ENCODE assay signal across 1 cellular context in the genomic region with DNA sequence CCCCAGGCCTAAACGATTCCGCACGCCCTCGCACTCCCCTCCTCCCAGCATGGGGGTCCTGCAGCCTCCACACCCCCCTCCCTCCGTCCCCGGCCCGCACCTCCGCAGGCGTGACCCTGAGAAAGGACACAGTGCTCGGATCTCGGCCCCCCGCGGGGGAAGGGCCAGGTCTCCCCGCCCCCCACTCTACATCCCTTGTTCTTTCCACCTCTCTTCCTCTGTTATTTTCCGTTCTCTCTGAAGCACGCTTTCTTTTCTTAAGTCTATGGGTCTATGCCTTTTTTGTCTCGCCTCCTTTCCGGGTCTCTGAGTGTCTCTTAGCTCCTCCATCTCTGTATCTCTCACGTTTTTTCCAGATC.
TF ChIP-seq lines count a peak whose summit lies in the region.

No MANE protein-coding gene starts in this region.

TF ChIP-seq in HepG2, 621 proteins besides CTCF, POLR2A, EP300 and RAD21 (continues in another document):
- TF ChIP-seq TAF1 (CRISPR knock-in tag; IDR thresholded peaks at IDR 0.05): no peak
- TF ChIP-seq, protein P1, sequence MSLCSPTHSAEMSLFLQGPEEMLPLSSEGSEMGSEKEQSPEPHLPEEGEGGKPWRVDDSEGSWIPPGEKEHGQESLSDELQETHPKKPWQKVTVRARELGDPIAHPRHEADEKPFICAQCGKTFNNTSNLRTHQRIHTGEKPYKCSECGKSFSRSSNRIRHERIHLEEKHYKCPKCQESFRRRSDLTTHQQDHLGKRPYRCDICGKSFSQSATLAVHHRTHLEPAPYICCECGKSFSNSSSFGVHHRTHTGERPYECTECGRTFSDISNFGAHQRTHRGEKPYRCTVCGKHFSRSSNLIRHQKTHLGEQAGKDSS (CRISPR knock-in tag; IDR thresholded peaks at IDR 0.05; ENCODE audit: borderline replicate concordance, low read depth): no peak
- TF ChIP-seq STAG1 (CRISPR knock-in tag; IDR thresholded peaks at IDR 0.05): no peak
- TF ChIP-seq ZNF124 (CRISPR knock-in tag; IDR thresholded peaks at IDR 0.05): 0 out of 2 replicates have a peak, but pooled peaks have one; percentile 8
- no peak for TF ChIP-seq ZFYVE20 (CRISPR knock-in tag; IDR thresholded peaks at IDR 0.05; ENCODE audit: borderline replicate concordance, low read depth)
- TF ChIP-seq ZNF451 (CRISPR knock-in tag; IDR thresholded peaks at IDR 0.05): no peak
- TF ChIP-seq ZNF121 (CRISPR knock-in tag; IDR thresholded peaks at IDR 0.05): no peak
- 0 out of 2 replicates have a peak, but pooled peaks have one; percentile 20 for TF ChIP-seq ZNF839 (CRISPR knock-in tag; IDR thresholded peaks at IDR 0.05; ENCODE audit: borderline replicate concordance)
- no peak for TF ChIP-seq ZIK1 (CRISPR knock-in tag; IDR thresholded peaks at IDR 0.05; ENCODE audit: borderline replicate concordance, low read depth)
- TF ChIP-seq, protein P2, sequence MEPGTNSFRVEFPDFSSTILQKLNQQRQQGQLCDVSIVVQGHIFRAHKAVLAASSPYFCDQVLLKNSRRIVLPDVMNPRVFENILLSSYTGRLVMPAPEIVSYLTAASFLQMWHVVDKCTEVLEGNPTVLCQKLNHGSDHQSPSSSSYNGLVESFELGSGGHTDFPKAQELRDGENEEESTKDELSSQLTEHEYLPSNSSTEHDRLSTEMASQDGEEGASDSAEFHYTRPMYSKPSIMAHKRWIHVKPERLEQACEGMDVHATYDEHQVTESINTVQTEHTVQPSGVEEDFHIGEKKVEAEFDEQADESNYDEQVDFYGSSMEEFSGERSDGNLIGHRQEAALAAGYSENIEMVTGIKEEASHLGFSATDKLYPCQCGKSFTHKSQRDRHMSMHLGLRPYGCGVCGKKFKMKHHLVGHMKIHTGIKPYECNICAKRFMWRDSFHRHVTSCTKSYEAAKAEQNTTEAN (CRISPR knock-in tag; conservative IDR thresholded peaks at IDR 0.05): no peak
- TF ChIP-seq SSRP1 (CRISPR knock-in tag; IDR thresholded peaks at IDR 0.05): no peak
- TF ChIP-seq NCOA1 (CRISPR knock-in tag; IDR thresholded peaks at IDR 0.05): no peak
- TF ChIP-seq MYC (CRISPR knock-in tag; IDR thresholded peaks at IDR 0.05; ENCODE audit: borderline replicate concordance): no peak
- no peak for TF ChIP-seq ZNF138 (CRISPR knock-in tag; IDR thresholded peaks at IDR 0.05; ENCODE audit: low read depth)
- TF ChIP-seq, protein P3, sequence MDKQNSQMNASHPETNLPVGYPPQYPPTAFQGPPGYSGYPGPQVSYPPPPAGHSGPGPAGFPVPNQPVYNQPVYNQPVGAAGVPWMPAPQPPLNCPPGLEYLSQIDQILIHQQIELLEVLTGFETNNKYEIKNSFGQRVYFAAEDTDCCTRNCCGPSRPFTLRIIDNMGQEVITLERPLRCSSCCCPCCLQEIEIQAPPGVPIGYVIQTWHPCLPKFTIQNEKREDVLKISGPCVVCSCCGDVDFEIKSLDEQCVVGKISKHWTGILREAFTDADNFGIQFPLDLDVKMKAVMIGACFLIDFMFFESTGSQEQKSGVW (CRISPR knock-in tag; IDR thresholded peaks at IDR 0.05; ENCODE audit: borderline replicate concordance): no peak
- no peak for TF ChIP-seq FOXO1 (CRISPR knock-in tag; IDR thresholded peaks at IDR 0.05)
- no peak for TF ChIP-seq NFYB (CRISPR knock-in tag; IDR thresholded peaks at IDR 0.05)
- TF ChIP-seq IKZF1 (IDR thresholded peaks at IDR 0.05): no peak
- TF ChIP-seq, protein P4, sequence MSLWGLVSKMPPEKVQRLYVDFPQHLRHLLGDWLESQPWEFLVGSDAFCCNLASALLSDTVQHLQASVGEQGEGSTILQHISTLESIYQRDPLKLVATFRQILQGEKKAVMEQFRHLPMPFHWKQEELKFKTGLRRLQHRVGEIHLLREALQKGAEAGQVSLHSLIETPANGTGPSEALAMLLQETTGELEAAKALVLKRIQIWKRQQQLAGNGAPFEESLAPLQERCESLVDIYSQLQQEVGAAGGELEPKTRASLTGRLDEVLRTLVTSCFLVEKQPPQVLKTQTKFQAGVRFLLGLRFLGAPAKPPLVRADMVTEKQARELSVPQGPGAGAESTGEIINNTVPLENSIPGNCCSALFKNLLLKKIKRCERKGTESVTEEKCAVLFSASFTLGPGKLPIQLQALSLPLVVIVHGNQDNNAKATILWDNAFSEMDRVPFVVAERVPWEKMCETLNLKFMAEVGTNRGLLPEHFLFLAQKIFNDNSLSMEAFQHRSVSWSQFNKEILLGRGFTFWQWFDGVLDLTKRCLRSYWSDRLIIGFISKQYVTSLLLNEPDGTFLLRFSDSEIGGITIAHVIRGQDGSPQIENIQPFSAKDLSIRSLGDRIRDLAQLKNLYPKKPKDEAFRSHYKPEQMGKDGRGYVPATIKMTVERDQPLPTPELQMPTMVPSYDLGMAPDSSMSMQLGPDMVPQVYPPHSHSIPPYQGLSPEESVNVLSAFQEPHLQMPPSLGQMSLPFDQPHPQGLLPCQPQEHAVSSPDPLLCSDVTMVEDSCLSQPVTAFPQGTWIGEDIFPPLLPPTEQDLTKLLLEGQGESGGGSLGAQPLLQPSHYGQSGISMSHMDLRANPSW (CRISPR knock-in tag; IDR thresholded peaks at IDR 0.05; ENCODE audit: borderline replicate concordance): no peak
- TF ChIP-seq, protein P5, sequence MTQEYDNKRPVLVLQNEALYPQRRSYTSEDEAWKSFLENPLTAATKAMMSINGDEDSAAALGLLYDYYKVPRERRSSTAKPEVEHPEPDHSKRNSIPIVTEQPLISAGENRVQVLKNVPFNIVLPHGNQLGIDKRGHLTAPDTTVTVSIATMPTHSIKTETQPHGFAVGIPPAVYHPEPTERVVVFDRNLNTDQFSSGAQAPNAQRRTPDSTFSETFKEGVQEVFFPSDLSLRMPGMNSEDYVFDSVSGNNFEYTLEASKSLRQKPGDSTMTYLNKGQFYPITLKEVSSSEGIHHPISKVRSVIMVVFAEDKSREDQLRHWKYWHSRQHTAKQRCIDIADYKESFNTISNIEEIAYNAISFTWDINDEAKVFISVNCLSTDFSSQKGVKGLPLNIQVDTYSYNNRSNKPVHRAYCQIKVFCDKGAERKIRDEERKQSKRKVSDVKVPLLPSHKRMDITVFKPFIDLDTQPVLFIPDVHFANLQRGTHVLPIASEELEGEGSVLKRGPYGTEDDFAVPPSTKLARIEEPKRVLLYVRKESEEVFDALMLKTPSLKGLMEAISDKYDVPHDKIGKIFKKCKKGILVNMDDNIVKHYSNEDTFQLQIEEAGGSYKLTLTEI (CRISPR knock-in tag; conservative IDR thresholded peaks at IDR 0.05): no peak
- TF ChIP-seq LCORL (IDR thresholded peaks at IDR 0.05): no peak
- no peak for TF ChIP-seq LCORL (CRISPR knock-in tag; IDR thresholded peaks at IDR 0.05)
- TF ChIP-seq THYN1 (CRISPR knock-in tag; IDR thresholded peaks at IDR 0.05; ENCODE audit: borderline replicate concordance, low read depth): no peak
- no peak for TF ChIP-seq ZEB1 (IDR thresholded peaks at IDR 0.05; ENCODE audit: insufficient replicate concordance, low read depth)
- TF ChIP-seq CENPT (CRISPR knock-in tag; IDR thresholded peaks at IDR 0.05; ENCODE audit: low read depth): no peak
- no peak for TF ChIP-seq CHD2 (IDR thresholded peaks at IDR 0.05; ENCODE audit: low read depth, low read length)
- no peak for TF ChIP-seq FOXM1 (CRISPR knock-in tag; IDR thresholded peaks at IDR 0.05)
- TF ChIP-seq, protein P6, sequence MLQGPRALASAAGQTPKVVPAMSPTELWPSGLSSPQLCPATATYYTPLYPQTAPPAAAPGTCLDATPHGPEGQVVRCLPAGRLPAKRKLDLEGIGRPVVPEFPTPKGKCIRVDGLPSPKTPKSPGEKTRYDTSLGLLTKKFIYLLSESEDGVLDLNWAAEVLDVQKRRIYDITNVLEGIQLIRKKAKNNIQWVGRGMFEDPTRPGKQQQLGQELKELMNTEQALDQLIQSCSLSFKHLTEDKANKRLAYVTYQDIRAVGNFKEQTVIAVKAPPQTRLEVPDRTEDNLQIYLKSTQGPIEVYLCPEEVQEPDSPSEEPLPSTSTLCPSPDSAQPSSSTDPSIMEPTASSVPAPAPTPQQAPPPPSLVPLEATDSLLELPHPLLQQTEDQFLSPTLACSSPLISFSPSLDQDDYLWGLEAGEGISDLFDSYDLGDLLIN (CRISPR knock-in tag; IDR thresholded peaks at IDR 0.05; ENCODE audit: borderline replicate concordance): no peak
- no peak for TF ChIP-seq ZNF614 (CRISPR knock-in tag; IDR thresholded peaks at IDR 0.05; ENCODE audit: borderline replicate concordance)
- TF ChIP-seq GATAD2A (CRISPR knock-in tag; IDR thresholded peaks at IDR 0.05): 0 out of 2 replicates have a peak, but pooled peaks have one; percentile 6
- no peak for TF ChIP-seq MZF1 (CRISPR knock-in tag; IDR thresholded peaks at IDR 0.05; ENCODE audit: borderline replicate concordance)
- TF ChIP-seq ZNF607 (CRISPR knock-in tag; IDR thresholded peaks at IDR 0.05; ENCODE audit: borderline replicate concordance): no peak
- TF ChIP-seq ZNF792 (CRISPR knock-in tag; IDR thresholded peaks at IDR 0.05): 0 out of 2 replicates have a peak, but pooled peaks have one; percentile 9
- TF ChIP-seq SETDB1 (CRISPR knock-in tag; IDR thresholded peaks at IDR 0.05; ENCODE audit: borderline replicate concordance): no peak
- TF ChIP-seq, protein P7, sequence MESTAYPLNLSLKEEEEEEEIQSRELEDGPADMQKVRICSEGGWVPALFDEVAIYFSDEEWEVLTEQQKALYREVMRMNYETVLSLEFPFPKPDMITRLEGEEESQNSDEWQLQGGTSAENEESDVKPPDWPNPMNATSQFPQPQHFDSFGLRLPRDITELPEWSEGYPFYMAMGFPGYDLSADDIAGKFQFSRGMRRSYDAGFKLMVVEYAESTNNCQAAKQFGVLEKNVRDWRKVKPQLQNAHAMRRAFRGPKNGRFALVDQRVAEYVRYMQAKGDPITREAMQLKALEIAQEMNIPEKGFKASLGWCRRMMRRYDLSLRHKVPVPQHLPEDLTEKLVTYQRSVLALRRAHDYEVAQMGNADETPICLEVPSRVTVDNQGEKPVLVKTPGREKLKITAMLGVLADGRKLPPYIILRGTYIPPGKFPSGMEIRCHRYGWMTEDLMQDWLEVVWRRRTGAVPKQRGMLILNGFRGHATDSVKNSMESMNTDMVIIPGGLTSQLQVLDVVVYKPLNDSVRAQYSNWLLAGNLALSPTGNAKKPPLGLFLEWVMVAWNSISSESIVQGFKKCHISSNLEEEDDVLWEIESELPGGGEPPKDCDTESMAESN (CRISPR knock-in tag; conservative IDR thresholded peaks at IDR 0.05): no peak
- no peak for TF ChIP-seq SCMH1 (CRISPR knock-in tag; IDR thresholded peaks at IDR 0.05; ENCODE audit: borderline replicate concordance)
- TF ChIP-seq, protein P8, sequence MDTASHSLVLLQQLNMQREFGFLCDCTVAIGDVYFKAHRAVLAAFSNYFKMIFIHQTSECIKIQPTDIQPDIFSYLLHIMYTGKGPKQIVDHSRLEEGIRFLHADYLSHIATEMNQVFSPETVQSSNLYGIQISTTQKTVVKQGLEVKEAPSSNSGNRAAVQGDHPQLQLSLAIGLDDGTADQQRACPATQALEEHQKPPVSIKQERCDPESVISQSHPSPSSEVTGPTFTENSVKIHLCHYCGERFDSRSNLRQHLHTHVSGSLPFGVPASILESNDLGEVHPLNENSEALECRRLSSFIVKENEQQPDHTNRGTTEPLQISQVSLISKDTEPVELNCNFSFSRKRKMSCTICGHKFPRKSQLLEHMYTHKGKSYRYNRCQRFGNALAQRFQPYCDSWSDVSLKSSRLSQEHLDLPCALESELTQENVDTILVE (CRISPR knock-in tag; IDR thresholded peaks at IDR 0.05): peak; percentile 10; the same call in 1 of the 2 replicates
- 0 out of 2 replicates have a peak, but pooled peaks have one; percentile 6 for TF ChIP-seq ZNF788 (CRISPR knock-in tag; IDR thresholded peaks at IDR 0.05; ENCODE audit: borderline replicate concordance)
- TF ChIP-seq, protein P9, sequence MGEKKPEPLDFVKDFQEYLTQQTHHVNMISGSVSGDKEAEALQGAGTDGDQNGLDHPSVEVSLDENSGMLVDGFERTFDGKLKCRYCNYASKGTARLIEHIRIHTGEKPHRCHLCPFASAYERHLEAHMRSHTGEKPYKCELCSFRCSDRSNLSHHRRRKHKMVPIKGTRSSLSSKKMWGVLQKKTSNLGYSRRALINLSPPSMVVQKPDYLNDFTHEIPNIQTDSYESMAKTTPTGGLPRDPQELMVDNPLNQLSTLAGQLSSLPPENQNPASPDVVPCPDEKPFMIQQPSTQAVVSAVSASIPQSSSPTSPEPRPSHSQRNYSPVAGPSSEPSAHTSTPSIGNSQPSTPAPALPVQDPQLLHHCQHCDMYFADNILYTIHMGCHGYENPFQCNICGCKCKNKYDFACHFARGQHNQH (CRISPR knock-in tag; IDR thresholded peaks at IDR 0.05): no peak
- 0 out of 2 replicates have a peak, but pooled peaks have one; percentile 9 for TF ChIP-seq ZNF891 (CRISPR knock-in tag; IDR thresholded peaks at IDR 0.05)
- TF ChIP-seq, protein P10, sequence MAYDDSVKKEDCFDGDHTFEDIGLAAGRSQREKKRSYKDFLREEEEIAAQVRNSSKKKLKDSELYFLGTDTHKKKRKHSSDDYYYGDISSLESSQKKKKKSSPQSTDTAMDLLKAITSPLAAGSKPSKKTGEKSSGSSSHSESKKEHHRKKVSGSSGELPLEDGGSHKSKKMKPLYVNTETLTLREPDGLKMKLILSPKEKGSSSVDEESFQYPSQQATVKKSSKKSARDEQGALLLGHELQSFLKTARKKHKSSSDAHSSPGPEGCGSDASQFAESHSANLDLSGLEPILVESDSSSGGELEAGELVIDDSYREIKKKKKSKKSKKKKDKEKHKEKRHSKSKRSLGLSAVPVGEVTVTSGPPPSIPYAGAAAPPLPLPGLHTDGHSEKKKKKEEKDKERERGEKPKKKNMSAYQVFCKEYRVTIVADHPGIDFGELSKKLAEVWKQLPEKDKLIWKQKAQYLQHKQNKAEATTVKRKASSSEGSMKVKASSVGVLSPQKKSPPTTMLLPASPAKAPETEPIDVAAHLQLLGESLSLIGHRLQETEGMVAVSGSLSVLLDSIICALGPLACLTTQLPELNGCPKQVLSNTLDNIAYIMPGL (CRISPR knock-in tag; IDR thresholded peaks at IDR 0.05; ENCODE audit: borderline replicate concordance in 1 of 2, low read depth in 1 of 2): peak in 1 of 2 experiments; percentile 45; a peak in 3 of 4 replicates
- TF ChIP-seq HNRNPH1 (optimal IDR thresholded peaks at IDR 0.05; ENCODE audit: low read depth, low read length): no peak
- TF ChIP-seq ZNF296 (CRISPR knock-in tag; conservative IDR thresholded peaks at IDR 0.05): 0 out of 2 replicates have a peak, but pooled peaks have one; percentile 4
- no peak for TF ChIP-seq ZNF703 (CRISPR knock-in tag; IDR thresholded peaks at IDR 0.05; ENCODE audit: borderline replicate concordance)
- TF ChIP-seq, protein P11, sequence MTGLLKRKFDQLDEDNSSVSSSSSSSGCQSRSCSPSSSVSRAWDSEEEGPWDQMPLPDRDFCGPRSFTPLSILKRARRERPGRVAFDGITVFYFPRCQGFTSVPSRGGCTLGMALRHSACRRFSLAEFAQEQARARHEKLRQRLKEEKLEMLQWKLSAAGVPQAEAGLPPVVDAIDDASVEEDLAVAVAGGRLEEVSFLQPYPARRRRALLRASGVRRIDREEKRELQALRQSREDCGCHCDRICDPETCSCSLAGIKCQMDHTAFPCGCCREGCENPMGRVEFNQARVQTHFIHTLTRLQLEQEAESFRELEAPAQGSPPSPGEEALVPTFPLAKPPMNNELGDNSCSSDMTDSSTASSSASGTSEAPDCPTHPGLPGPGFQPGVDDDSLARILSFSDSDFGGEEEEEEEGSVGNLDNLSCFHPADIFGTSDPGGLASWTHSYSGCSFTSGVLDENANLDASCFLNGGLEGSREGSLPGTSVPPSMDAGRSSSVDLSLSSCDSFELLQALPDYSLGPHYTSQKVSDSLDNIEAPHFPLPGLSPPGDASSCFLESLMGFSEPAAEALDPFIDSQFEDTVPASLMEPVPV (CRISPR knock-in tag; IDR thresholded peaks at IDR 0.05): no peak
- TF ChIP-seq ZNF549 (CRISPR knock-in tag; IDR thresholded peaks at IDR 0.05): no peak
- TF ChIP-seq ZNF34 (CRISPR knock-in tag; IDR thresholded peaks at IDR 0.05; ENCODE audit: borderline replicate concordance): no peak
- no peak for TF ChIP-seq ATM (IDR thresholded peaks at IDR 0.05; ENCODE audit: borderline replicate concordance)
- no peak for TF ChIP-seq ZNF460 (CRISPR knock-in tag; IDR thresholded peaks at IDR 0.05; ENCODE audit: borderline replicate concordance)
- TF ChIP-seq PHF8 (CRISPR knock-in tag; IDR thresholded peaks at IDR 0.05): 0 out of 2 replicates have a peak, but pooled peaks have one; percentile 4
- no peak for TF ChIP-seq HHEX (CRISPR knock-in tag; IDR thresholded peaks at IDR 0.05)
